13 cellular contexts compared by ENCODE assay signal in genomic region chr2:201697899-201698298, GRCh38. TPM values are rescaled to one million over a fixed set of nuclear protein-coding genes. Genes with fewer than 3 reads are reported as not detected.
DNase-seq lines count a peak whose midpoint lies in the region; TF ChIP-seq lines count a peak whose summit lies in the region.
"Had no signal": no experiment of that assay in that cellular context is flagged by ENCODE, and none has a peak within 500 bp of the region (broad histone marks: within the 10 kb centered on the region; RNA-seq: fewer than 3 reads in every experiment).

No MANE protein-coding gene starts in this region.

- intact Hi-C loops in esophagus muscularis mucosa (cut with DNase I) = no loop called here
- intact Hi-C loops in activated CD4-positive, alpha-beta memory T cell treated with anti-CD3 and anti-CD28 coated beads for 36 hours (cut with micrococcal nuclease) = no loop called here

- CTCF ChIA-PET in RWPE1 (lab: Yijun Ruan, JAX) = interaction anchor here (0.6 kb wide), 2 partner anchors 279 to 784 kb away, joined by 4 to 5 read pairs; no protein-coding TSS in a partner anchor
- CTCF ChIA-PET in activated CD4-positive, alpha-beta memory T cell treated with anti-CD3 and anti-CD28 coated beads for 36 hours (lab: Charles Lee) = interaction anchor here (1.6 kb wide), 1 partner anchor 10 kb away, joined by 3 read pairs; no protein-coding TSS in a partner anchor

- no peak overlapping the region for H3K27ac Mint-ChIP-seq in activated CD4-positive, alpha-beta memory T cell treated with anti-CD3 and anti-CD28 coated beads for 36 hours
- H3K27ac Mint-ChIP-seq: activated CD4-positive, alpha-beta T cell treated with anti-CD3 and anti-CD28 coated beads for 36 hours; activated naive CD4-positive, alpha-beta T cell treated with anti-CD3 and anti-CD28 coated beads, Interleukin-2, amount 10 ng/mL, durations not matched to agents 7 days and 5 days had no signal

- H4K20me1 ChIP-seq in osteoblast (ENCODE audit: insufficient read depth, low read length) = no peaks in the 10 kb centered on the region

- no peaks in the 10 kb centered on the region for H3K27me3 ChIP-seq in esophagus muscularis mucosa
- no peaks in the 10 kb centered on the region for H3K27me3 ChIP-seq in osteoblast (ENCODE audit: insufficient read depth, low read length)

- peak; percentile 54 for DNase-seq in AG20443 (ENCODE audit: low spot score)
- DNase-seq in RWPE1 (ENCODE audit: low spot score) = peak; percentile 50
- peak; percentile 42 for DNase-seq in esophagus muscularis mucosa (ENCODE audit: extremely low spot score)
- no peak for DNase-seq in osteoblast (ENCODE audit: insufficient read length, low spot score, missing footprints)
- no peak for DNase-seq in stimulated activated naive CD4-positive, alpha-beta T cell (lab: John Stamatoyannopoulos, UW)
- no peak for DNase-seq in activated CD4-positive, alpha-beta memory T cell treated with anti-CD3 and anti-CD28 coated beads for 36 hours
- DNase-seq in NCI-H2081 treated with DMSO at 0.1 percent for 48 hours (lab: John Stamatoyannopoulos, UW) = no peak
- DNase-seq in DMS 273 (lab: John Stamatoyannopoulos, UW; ENCODE audit: unreplicated experiment) = no peak
- DNase-seq: activated CD4-positive, alpha-beta T cell treated with anti-CD3 and anti-CD28 coated beads for 36 hours; activated naive CD4-positive, alpha-beta T cell treated with anti-CD3 and anti-CD28 coated beads, Interleukin-2, amount 10 ng/mL, durations not matched to agents 7 days and 5 days; midbrain; NCI-H2107 had no signal

- H3K79me2 ChIP-seq in osteoblast (ENCODE audit: insufficient read depth, low read length) = no peaks in the 10 kb centered on the region

- no peak overlapping the region for H2AFZ ChIP-seq in osteoblast (ENCODE audit: low read length)

- no peaks in the 10 kb centered on the region for H3K9me3 ChIP-seq in esophagus muscularis mucosa
- H3K9me3 ChIP-seq in osteoblast (ENCODE audit: low read depth, low read length) = no peaks in the 10 kb centered on the region

- H3K27ac ChIP-seq in RWPE1 (no peak overlapping the region), esophagus muscularis mucosa (replicated peaks in 1 of 4) (peak overlapping the region in 2 of 4 donors; percentile 8 to 16), osteoblast (ENCODE audit: low read depth, low read length) (peak overlapping the region; percentile 93)

- POLR2A ChIA-PET in RWPE1 (lab: Yijun Ruan, JAX; ENCODE audit: low non-redundant PET) = no interaction called here
- POLR2A ChIA-PET in activated CD4-positive, alpha-beta memory T cell treated with anti-CD3 and anti-CD28 coated beads for 36 hours (lab: Charles Lee) = no interaction called here

- TF ChIP-seq POLR2A in esophagus muscularis mucosa (IDR thresholded peaks at IDR 0.05; ENCODE audit: low read depth) = no peak

- peaks cover 13 to 35% (median 20%) of the 10 kb centered on the region in 4 donors for H3K36me3 ChIP-seq in esophagus muscularis mucosa
- peaks cover 20% of the 10 kb centered on the region for H3K36me3 ChIP-seq in osteoblast (ENCODE audit: insufficient read depth, low read length)

- H3K4me1 ChIP-seq in esophagus muscularis mucosa (peaks cover 6 to 19% (median 12%) of the 10 kb centered on the region in 4 donors), osteoblast (ENCODE audit: insufficient read depth, low read length) (peaks cover 46% of the 10 kb centered on the region)

- 33% methylated on average over 2 of the region's 2 CpGs for WGBS in esophagus muscularis mucosa

- TF ChIP-seq CTCF in RWPE1 (conservative IDR thresholded peaks at IDR 0.05; ENCODE audit: low read depth) (no peak), esophagus muscularis mucosa (IDR thresholded peaks at IDR 0.05) (no peak), osteoblast (IDR thresholded peaks at IDR 0.05; ENCODE audit: extremely low read depth, low read depth, low read length) (no peak)

- peak overlapping the region; percentile 69 for H3K4me2 ChIP-seq in osteoblast (ENCODE audit: insufficient read depth, low read length)

- no peak for TF ChIP-seq EP300 in esophagus muscularis mucosa (IDR thresholded peaks at IDR 0.05)

- peaks cover 7% of the 10 kb centered on the region for H3K4me1 Mint-ChIP-seq in activated CD4-positive, alpha-beta memory T cell treated with anti-CD3 and anti-CD28 coated beads for 36 hours (ENCODE audit: low read depth)
- H3K4me1 Mint-ChIP-seq: activated naive CD4-positive, alpha-beta T cell treated with anti-CD3 and anti-CD28 coated beads, Interleukin-2, amount 10 ng/mL, durations not matched to agents 7 days and 5 days had no signal

- H3K4me3 Mint-ChIP-seq in activated CD4-positive, alpha-beta memory T cell treated with anti-CD3 and anti-CD28 coated beads for 36 hours = no peak overlapping the region
- H3K4me3 Mint-ChIP-seq: activated CD4-positive, alpha-beta T cell treated with anti-CD3 and anti-CD28 coated beads for 36 hours; activated naive CD4-positive, alpha-beta T cell treated with anti-CD3 and anti-CD28 coated beads, Interleukin-2, amount 10 ng/mL, durations not matched to agents 7 days and 5 days had no signal

- H3K27me3 Mint-ChIP-seq in activated CD4-positive, alpha-beta memory T cell treated with anti-CD3 and anti-CD28 coated beads for 36 hours = no peaks in the 10 kb centered on the region
- H3K27me3 Mint-ChIP-seq: activated CD4-positive, alpha-beta T cell treated with anti-CD3 and anti-CD28 coated beads for 36 hours had no signal

- peaks cover 7% of the 10 kb centered on the region for H3K36me3 Mint-ChIP-seq in activated CD4-positive, alpha-beta memory T cell treated with anti-CD3 and anti-CD28 coated beads for 36 hours

- no peaks in the 10 kb centered on the region for H3K9me3 Mint-ChIP-seq in activated CD4-positive, alpha-beta memory T cell treated with anti-CD3 and anti-CD28 coated beads for 36 hours
- H3K9me3 Mint-ChIP-seq: activated naive CD4-positive, alpha-beta T cell treated with anti-CD3 and anti-CD28 coated beads, Interleukin-2, amount 10 ng/mL, durations not matched to agents 7 days and 5 days had no signal

- no peak overlapping the region for H3K4me3 ChIP-seq in esophagus muscularis mucosa
- H3K4me3 ChIP-seq in osteoblast (ENCODE audit: insufficient read depth, low read length) = peak overlapping the region; percentile 21

RNA-seq across cellular contexts. Expression of gene MPP4, which starts 0.5 kb away (rescaled TPM):
- under 1 TPM in 1 of 4 donors, not detected in 3; 0.23 TPM for total RNA-seq in esophagus muscularis mucosa
- total RNA-seq in osteoblast = 1.1 and 2.1 TPM in 2 replicates
- not detected for total RNA-seq in activated CD4-positive, alpha-beta memory T cell treated with anti-CD3 and anti-CD28 coated beads for 36 hours
- total RNA-seq: activated CD4-positive, alpha-beta T cell treated with anti-CD3 and anti-CD28 coated beads for 36 hours; Right ventricle myocardium inferior had no signal

RNA-seq across cellular contexts. Expression of gene TMEM237, which starts 54.6 kb away (rescaled TPM):
- total RNA-seq in esophagus muscularis mucosa (10 to 100 TPM; 14.5 to 17.7 (median 16.4) TPM), osteoblast (43.6 and 49.6 TPM in 2 replicates)
- total RNA-seq in activated CD4-positive, alpha-beta memory T cell treated with anti-CD3 and anti-CD28 coated beads for 36 hours = 10 to 100 TPM; 15.4 to 18.3 TPM

Comparison
In these comparisons a context has a peak if more than half of its experiments do, and no peak if none do; other contexts are left out.
1. DNase-seq: peak in AG20443 (single experiment), RWPE1 (single experiment) and esophagus muscularis mucosa (single experiment); none in osteoblast (single experiment), stimulated activated naive CD4-positive, alpha-beta T cell (0 of 6), activated CD4-positive, alpha-beta memory T cell treated with anti-CD3 and anti-CD28 coated beads for 36 hours (single experiment), NCI-H2081 treated with DMSO at 0.1 percent for 48 hours (single experiment) and DMS 273 (single experiment).